6 cellular contexts compared by ENCODE assay signal in genomic region chr5:132237670-132238069, GRCh38.
"Had no signal": no experiment of that assay in that cellular context is flagged by ENCODE, and none has a peak within 500 bp of the region (broad histone marks: within the 10 kb centered on the region; RNA-seq: fewer than 3 reads in every experiment).

No MANE protein-coding gene starts in this region.

- H3K9me3 Mint-ChIP-seq: effector memory CD8-positive, alpha-beta T cell had no signal

- H3K4me3 Mint-ChIP-seq: activated T-cell treated with anti-CD3 and anti-CD28 coated beads, Interleukin-2, amount 50 U/mL, for 72 hours; effector memory CD8-positive, alpha-beta T cell; nephron had no signal

- DNase-seq: occipital lobe had no signal

- H3K4me1 Mint-ChIP-seq: nephron had no signal

- H3K4me1 ChIP-seq: vagina had no signal

- H3K36me3 ChIP-seq: vagina had no signal

- H3K27ac ChIP-seq: epithelial cell of prostate, vagina had no signal

- H3K9me3 ChIP-seq: vagina had no signal

- H3K4me3 ChIP-seq: vagina had no signal

- H3K27me3 ChIP-seq: vagina had no signal

- H3K27ac Mint-ChIP-seq: activated T-cell treated with anti-CD3 and anti-CD28 coated beads, Interleukin-2, amount 50 U/mL, for 72 hours; effector memory CD8-positive, alpha-beta T cell; nephron had no signal
